In the genomic region with DNA sequence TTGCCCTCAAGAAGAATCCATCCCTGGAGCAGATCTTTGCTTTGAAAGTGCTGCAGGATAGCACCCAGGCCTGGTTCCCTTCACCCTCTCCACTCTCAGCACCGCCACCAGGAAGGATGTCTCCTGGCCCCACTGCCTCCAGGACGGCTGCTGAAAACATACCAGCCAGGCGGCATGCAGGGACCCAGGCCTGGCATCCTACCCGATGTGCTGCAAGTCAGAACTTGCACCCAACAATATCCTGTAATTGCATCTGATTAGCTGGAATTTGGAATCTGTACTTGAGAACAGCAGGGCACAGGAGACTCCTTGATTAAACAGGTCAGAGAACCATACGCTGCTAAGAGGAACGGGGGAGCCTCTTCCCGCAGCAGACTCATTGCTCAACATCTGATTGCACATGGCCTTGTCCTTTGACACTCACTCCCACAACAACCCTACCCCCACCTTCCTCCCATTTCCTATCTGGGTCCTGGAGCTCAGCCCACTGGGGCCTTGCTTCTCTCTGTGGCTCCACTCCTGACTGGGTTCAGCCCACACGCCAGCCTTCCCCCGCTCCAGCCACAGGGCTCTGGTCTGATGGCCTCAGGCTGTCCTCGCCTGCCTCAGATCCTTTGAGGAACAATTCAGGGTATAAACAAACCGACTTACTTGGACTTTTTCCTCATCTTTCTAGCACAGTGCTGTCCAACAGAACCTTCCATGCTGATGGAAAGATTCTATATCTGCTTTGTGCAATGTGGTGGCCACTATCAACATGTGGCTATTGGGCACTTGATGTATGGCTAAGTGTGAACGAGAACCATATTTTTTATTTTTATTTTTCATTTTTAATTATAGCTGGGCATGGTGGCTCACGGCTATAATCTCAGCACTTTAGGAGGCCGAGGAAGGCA, we compare ENCODE assay signal across 8 cellular contexts.
DNase-seq lines count a peak whose midpoint lies in the region; ATAC-seq and TF ChIP-seq lines count a peak whose summit lies in the region.

No MANE protein-coding gene starts in this region.

- no peak for TF ChIP-seq POLR2A in esophagus squamous epithelium (IDR thresholded peaks at IDR 0.05)

- ATAC-seq in GM21367 (IDR thresholded peaks at IDR 0.05; ENCODE audit: unreplicated experiment), result no peak
- no peak for ATAC-seq in HG02870 (IDR thresholded peaks at IDR 0.05; ENCODE audit: unreplicated experiment)
- no peak for ATAC-seq in HG02571 (IDR thresholded peaks at IDR 0.05; ENCODE audit: unreplicated experiment)

- H3K9me3 ChIP-seq in esophagus squamous epithelium, result no peaks in the 10 kb centered on the region

- intact Hi-C loops in esophagus squamous epithelium (cut with DNase I), result no loop called here

- H3K27ac Mint-ChIP-seq in nephron progenitor cell, result peak overlapping the region; percentile 96

- WGBS in esophagus squamous epithelium, 2 donors, result 45 to 47% methylated on average over 11 to 13 of the region's 14 CpGs

- peak overlapping the region; percentile 35 for H3K4me3 Mint-ChIP-seq in nephron progenitor cell

- DNase-seq in CD1c-positive myeloid dendritic cell (ENCODE audit: extremely low spot score) (peak; percentile 94), NCI-H446 treated with DMSO at 0.1 percent for 48 hours (lab: John Stamatoyannopoulos, UW) (peak; percentile 72), esophagus squamous epithelium (lab: John Stamatoyannopoulos, UW) (no peak), nephron progenitor cell (no peak), T-helper 1 cell (no peak)

- peak overlapping the region; percentile 70 to 89 (median 82) for H3K27ac ChIP-seq in esophagus squamous epithelium

- H3K36me3 Mint-ChIP-seq in nephron progenitor cell (ENCODE audit: low read depth), result no peaks in the 10 kb centered on the region

- H3K36me3 ChIP-seq in esophagus squamous epithelium, result no peaks in the 10 kb centered on the region

- peaks cover 2% of the 10 kb centered on the region for H3K27me3 Mint-ChIP-seq in nephron progenitor cell (ENCODE audit: low read depth, poor library complexity)

- no peak overlapping the region for H3K4me3 ChIP-seq in esophagus squamous epithelium

- TF ChIP-seq CTCF in esophagus squamous epithelium (IDR thresholded peaks at IDR 0.05) (peak in 1 of 6 experiments; percentile 4), nephron progenitor cell (IDR thresholded peaks at IDR 0.05) (no peak)

- H3K4me1 ChIP-seq in esophagus squamous epithelium, result peaks cover 15 to 47% (median 17%) of the 10 kb centered on the region in 3 donors

- H3K9me3 Mint-ChIP-seq in nephron progenitor cell, result peaks cover 4% of the 10 kb centered on the region

- peaks cover 53% of the 10 kb centered on the region for H3K4me1 Mint-ChIP-seq in nephron progenitor cell

- no peaks in the 10 kb centered on the region for H3K27me3 ChIP-seq in esophagus squamous epithelium

Comparison
In these comparisons a context has a peak if more than half of its experiments do, and no peak if none do; other contexts are left out.
1. DNase-seq: peak in CD1c-positive myeloid dendritic cell (single experiment) and NCI-H446 treated with DMSO at 0.1 percent for 48 hours (single experiment); none in esophagus squamous epithelium (single experiment), nephron progenitor cell (single experiment) and T-helper 1 cell (0 of 5).